ENCODE assay signal across 1 cellular context in the genomic region with DNA sequence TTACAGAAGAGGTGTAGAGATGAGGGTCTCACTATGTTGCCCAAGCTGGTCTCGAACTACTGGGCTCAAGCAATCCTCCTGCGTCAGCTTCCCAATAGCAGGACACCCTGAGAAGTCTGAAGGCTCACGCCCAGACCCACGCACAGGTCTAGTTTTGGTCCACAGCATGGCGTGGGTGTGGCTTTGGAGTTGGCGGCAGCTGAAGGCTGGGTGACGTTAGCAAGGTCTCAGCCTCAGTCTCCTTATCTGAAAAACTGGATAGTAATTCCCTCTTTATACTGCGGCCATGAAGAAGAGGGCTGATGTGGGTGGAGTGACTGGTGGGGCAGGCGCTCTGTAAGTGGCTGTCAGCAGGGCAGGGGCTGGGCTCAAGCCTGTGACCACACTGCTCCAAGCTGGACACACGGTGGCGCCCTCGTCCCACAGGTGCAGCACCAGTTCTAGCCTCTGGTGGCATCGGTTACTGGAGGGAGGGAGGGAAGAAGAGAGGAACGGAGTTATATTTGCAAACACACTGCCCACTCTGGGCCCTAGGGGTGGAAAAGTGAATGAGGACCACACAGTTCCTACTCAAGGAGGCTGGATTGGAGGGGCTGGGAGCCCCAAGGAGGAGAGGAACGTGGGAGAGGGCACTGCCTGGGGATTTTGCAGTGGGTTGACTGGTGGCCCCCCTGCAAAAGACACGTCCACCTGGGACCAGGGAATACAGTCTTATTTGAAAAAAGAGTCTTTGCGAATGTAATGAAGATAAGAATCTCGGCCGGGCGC.
TF ChIP-seq lines count a peak whose summit lies in the region.

No MANE protein-coding gene starts in this region.

TF ChIP-seq in K562, 482 proteins besides CTCF, POLR2A, EP300 and RAD21 (continues in another document):
- TF ChIP-seq, protein P1, sequence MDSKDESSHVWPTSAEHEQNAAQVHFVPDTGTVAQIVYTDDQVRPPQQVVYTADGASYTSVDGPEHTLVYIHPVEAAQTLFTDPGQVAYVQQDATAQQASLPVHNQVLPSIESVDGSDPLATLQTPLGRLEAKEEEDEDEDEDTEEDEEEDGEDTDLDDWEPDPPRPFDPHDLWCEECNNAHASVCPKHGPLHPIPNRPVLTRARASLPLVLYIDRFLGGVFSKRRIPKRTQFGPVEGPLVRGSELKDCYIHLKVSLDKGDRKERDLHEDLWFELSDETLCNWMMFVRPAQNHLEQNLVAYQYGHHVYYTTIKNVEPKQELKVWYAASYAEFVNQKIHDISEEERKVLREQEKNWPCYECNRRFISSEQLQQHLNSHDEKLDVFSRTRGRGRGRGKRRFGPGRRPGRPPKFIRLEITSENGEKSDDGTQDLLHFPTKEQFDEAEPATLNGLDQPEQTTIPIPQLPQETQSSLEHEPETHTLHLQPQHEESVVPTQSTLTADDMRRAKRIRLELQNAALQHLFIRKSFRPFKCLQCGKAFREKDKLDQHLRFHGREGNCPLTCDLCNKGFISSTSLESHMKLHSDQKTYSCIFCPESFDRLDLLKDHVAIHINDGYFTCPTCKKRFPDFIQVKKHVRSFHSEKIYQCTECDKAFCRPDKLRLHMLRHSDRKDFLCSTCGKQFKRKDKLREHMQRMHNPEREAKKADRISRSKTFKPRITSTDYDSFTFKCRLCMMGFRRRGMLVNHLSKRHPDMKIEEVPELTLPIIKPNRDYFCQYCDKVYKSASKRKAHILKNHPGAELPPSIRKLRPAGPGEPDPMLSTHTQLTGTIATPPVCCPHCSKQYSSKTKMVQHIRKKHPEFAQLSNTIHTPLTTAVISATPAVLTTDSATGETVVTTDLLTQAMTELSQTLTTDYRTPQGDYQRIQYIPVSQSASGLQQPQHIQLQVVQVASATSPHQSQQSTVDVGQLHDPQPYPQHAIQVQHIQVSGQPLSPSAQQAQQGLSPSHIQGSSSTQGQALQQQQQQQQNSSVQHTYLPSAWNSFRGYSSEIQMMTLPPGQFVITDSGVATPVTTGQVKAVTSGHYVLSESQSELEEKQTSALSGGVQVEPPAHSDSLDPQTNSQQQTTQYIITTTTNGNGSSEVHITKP (IDR thresholded peaks at IDR 0.05; ENCODE audit: partially characterized antibody), result peak; percentile 22
- TF ChIP-seq MYC (IDR thresholded peaks at IDR 0.05; ENCODE audit: low read depth, low read length) (0 out of 2 replicates have a peak, but pooled peaks have one; percentile 23), MYC (CRISPR knock-in tag; IDR thresholded peaks at IDR 0.05; ENCODE audit: borderline replicate concordance, low read depth) (no peak), CTBP1 (IDR thresholded peaks at IDR 0.05; ENCODE audit: borderline replicate concordance) (peak; percentile 83; the same call in 1 of the 2 replicates), MAZ (CRISPR knock-in tag; conservative IDR thresholded peaks at IDR 0.05 in 1 of 2, IDR thresholded peaks at IDR 0.05 in 1 of 2) (peak; percentile 47 to 64; a peak in 3 of 4 replicates), EGR1 (conservative IDR thresholded peaks at IDR 0.05) (0 out of 2 replicates have a peak, but pooled peaks have one; percentile 26), RCOR1 (IDR thresholded peaks at IDR 0.05; ENCODE audit: borderline replicate concordance in 1 of 2, low read depth in 2 of 2, low read length in 2 of 2) (0 out of 4 replicates have a peak, but pooled peaks of 1 of the 2 experiments have one; percentile 37), PTBP1 (IDR thresholded peaks at IDR 0.05; ENCODE audit: low read depth, low read length) (no peak), SP1 (CRISPR knock-in tag; IDR thresholded peaks at IDR 0.05) (peak; percentile 52; the same call in 1 of the 2 replicates), ZNF644 (tag; IDR thresholded peaks at IDR 0.05; ENCODE audit: low read depth) (no peak), ARID2 (IDR thresholded peaks at IDR 0.05) (peak; percentile 81), HMG20A (CRISPR knock-in tag; conservative IDR thresholded peaks at IDR 0.05) (no peak), KAT8 (IDR thresholded peaks at IDR 0.05; ENCODE audit: low read depth) (no peak), XRCC5 (IDR thresholded peaks at IDR 0.05; ENCODE audit: low read depth, low read length) (0 out of 2 replicates have a peak, but pooled peaks have one; percentile 84), RB1 (IDR thresholded peaks at IDR 0.05; ENCODE audit: low read depth) (peak; percentile 46; the same call in 1 of the 2 replicates)
- TF ChIP-seq, protein P2, sequence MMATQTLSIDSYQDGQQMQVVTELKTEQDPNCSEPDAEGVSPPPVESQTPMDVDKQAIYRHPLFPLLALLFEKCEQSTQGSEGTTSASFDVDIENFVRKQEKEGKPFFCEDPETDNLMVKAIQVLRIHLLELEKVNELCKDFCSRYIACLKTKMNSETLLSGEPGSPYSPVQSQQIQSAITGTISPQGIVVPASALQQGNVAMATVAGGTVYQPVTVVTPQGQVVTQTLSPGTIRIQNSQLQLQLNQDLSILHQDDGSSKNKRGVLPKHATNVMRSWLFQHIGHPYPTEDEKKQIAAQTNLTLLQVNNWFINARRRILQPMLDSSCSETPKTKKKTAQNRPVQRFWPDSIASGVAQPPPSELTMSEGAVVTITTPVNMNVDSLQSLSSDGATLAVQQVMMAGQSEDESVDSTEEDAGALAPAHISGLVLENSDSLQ (IDR thresholded peaks at IDR 0.05), result peak; percentile 71
- TF ChIP-seq, protein P3, sequence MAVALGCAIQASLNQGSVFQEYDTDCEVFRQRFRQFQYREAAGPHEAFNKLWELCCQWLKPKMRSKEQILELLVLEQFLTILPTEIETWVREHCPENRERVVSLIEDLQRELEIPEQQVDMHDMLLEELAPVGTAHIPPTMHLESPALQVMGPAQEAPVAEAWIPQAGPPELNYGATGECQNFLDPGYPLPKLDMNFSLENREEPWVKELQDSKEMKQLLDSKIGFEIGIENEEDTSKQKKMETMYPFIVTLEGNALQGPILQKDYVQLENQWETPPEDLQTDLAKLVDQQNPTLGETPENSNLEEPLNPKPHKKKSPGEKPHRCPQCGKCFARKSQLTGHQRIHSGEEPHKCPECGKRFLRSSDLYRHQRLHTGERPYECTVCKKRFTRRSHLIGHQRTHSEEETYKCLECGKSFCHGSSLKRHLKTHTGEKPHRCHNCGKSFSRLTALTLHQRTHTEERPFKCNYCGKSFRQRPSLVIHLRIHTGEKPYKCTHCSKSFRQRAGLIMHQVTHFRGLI (CRISPR knock-in tag; IDR thresholded peaks at IDR 0.05), result no peak
- TF ChIP-seq, protein P4, sequence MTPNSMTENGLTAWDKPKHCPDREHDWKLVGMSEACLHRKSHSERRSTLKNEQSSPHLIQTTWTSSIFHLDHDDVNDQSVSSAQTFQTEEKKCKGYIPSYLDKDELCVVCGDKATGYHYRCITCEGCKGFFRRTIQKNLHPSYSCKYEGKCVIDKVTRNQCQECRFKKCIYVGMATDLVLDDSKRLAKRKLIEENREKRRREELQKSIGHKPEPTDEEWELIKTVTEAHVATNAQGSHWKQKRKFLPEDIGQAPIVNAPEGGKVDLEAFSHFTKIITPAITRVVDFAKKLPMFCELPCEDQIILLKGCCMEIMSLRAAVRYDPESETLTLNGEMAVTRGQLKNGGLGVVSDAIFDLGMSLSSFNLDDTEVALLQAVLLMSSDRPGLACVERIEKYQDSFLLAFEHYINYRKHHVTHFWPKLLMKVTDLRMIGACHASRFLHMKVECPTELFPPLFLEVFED (CRISPR knock-in tag; conservative IDR thresholded peaks at IDR 0.05), result no peak
- TF ChIP-seq, protein P5, sequence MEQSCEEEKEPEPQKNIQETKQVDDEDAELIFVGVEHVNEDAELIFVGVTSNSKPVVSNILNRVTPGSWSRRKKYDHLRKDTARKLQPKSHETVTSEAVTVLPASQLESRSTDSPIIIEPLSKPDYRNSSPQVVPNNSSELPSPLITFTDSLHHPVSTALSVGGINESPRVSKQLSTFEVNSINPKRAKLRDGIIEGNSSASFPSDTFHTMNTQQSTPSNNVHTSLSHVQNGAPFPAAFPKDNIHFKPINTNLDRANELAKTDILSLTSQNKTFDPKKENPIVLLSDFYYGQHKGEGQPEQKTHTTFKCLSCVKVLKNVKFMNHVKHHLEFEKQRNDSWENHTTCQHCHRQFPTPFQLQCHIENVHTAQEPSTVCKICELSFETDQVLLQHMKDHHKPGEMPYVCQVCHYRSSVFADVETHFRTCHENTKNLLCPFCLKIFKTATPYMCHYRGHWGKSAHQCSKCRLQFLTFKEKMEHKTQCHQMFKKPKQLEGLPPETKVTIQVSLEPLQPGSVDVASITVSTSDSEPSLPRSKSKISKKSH (CRISPR knock-in tag; IDR thresholded peaks at IDR 0.05), result no peak
- TF ChIP-seq, protein P6, sequence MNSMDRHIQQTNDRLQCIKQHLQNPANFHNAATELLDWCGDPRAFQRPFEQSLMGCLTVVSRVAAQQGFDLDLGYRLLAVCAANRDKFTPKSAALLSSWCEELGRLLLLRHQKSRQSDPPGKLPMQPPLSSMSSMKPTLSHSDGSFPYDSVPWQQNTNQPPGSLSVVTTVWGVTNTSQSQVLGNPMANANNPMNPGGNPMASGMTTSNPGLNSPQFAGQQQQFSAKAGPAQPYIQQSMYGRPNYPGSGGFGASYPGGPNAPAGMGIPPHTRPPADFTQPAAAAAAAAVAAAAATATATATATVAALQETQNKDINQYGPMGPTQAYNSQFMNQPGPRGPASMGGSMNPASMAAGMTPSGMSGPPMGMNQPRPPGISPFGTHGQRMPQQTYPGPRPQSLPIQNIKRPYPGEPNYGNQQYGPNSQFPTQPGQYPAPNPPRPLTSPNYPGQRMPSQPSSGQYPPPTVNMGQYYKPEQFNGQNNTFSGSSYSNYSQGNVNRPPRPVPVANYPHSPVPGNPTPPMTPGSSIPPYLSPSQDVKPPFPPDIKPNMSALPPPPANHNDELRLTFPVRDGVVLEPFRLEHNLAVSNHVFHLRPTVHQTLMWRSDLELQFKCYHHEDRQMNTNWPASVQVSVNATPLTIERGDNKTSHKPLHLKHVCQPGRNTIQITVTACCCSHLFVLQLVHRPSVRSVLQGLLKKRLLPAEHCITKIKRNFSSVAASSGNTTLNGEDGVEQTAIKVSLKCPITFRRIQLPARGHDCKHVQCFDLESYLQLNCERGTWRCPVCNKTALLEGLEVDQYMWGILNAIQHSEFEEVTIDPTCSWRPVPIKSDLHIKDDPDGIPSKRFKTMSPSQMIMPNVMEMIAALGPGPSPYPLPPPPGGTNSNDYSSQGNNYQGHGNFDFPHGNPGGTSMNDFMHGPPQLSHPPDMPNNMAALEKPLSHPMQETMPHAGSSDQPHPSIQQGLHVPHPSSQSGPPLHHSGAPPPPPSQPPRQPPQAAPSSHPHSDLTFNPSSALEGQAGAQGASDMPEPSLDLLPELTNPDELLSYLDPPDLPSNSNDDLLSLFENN (IDR thresholded peaks at IDR 0.05; ENCODE audit: low read depth in 2 of 2, low read length in 2 of 2), result no peak
- TF ChIP-seq, protein P7, sequence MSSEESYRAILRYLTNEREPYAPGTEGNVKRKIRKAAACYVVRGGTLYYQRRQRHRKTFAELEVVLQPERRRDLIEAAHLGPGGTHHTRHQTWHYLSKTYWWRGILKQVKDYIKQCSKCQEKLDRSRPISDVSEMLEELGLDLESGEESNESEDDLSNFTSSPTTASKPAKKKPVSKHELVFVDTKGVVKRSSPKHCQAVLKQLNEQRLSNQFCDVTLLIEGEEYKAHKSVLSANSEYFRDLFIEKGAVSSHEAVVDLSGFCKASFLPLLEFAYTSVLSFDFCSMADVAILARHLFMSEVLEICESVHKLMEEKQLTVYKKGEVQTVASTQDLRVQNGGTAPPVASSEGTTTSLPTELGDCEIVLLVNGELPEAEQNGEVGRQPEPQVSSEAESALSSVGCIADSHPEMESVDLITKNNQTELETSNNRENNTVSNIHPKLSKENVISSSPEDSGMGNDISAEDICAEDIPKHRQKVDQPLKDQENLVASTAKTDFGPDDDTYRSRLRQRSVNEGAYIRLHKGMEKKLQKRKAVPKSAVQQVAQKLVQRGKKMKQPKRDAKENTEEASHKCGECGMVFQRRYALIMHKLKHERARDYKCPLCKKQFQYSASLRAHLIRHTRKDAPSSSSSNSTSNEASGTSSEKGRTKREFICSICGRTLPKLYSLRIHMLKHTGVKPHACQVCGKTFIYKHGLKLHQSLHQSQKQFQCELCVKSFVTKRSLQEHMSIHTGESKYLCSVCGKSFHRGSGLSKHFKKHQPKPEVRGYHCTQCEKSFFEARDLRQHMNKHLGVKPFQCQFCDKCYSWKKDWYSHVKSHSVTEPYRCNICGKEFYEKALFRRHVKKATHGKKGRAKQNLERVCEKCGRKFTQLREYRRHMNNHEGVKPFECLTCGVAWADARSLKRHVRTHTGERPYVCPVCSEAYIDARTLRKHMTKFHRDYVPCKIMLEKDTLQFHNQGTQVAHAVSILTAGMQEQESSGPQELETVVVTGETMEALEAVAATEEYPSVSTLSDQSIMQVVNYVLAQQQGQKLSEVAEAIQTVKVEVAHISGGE (CRISPR knock-in tag; IDR thresholded peaks at IDR 0.05), result 0 out of 6 replicates have a peak, but pooled peaks of 1 of the 3 experiments have one; percentile 16
- TF ChIP-seq, protein P8, sequence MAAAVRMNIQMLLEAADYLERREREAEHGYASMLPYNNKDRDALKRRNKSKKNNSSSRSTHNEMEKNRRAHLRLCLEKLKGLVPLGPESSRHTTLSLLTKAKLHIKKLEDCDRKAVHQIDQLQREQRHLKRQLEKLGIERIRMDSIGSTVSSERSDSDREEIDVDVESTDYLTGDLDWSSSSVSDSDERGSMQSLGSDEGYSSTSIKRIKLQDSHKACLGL (CRISPR knock-in tag; IDR thresholded peaks at IDR 0.05; ENCODE audit: borderline replicate concordance, poor library complexity, severe bottlenecking), result no peak
- TF ChIP-seq, protein P9, sequence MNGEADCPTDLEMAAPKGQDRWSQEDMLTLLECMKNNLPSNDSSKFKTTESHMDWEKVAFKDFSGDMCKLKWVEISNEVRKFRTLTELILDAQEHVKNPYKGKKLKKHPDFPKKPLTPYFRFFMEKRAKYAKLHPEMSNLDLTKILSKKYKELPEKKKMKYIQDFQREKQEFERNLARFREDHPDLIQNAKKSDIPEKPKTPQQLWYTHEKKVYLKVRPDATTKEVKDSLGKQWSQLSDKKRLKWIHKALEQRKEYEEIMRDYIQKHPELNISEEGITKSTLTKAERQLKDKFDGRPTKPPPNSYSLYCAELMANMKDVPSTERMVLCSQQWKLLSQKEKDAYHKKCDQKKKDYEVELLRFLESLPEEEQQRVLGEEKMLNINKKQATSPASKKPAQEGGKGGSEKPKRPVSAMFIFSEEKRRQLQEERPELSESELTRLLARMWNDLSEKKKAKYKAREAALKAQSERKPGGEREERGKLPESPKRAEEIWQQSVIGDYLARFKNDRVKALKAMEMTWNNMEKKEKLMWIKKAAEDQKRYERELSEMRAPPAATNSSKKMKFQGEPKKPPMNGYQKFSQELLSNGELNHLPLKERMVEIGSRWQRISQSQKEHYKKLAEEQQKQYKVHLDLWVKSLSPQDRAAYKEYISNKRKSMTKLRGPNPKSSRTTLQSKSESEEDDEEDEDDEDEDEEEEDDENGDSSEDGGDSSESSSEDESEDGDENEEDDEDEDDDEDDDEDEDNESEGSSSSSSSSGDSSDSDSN (IDR thresholded peaks at IDR 0.05; ENCODE audit: borderline replicate concordance in 1 of 2, low read depth in 2 of 2, low read length in 2 of 2), result 0 out of 4 replicates have a peak, but pooled peaks of 1 of the 2 experiments have one; percentile 21
- TF ChIP-seq, protein P10, sequence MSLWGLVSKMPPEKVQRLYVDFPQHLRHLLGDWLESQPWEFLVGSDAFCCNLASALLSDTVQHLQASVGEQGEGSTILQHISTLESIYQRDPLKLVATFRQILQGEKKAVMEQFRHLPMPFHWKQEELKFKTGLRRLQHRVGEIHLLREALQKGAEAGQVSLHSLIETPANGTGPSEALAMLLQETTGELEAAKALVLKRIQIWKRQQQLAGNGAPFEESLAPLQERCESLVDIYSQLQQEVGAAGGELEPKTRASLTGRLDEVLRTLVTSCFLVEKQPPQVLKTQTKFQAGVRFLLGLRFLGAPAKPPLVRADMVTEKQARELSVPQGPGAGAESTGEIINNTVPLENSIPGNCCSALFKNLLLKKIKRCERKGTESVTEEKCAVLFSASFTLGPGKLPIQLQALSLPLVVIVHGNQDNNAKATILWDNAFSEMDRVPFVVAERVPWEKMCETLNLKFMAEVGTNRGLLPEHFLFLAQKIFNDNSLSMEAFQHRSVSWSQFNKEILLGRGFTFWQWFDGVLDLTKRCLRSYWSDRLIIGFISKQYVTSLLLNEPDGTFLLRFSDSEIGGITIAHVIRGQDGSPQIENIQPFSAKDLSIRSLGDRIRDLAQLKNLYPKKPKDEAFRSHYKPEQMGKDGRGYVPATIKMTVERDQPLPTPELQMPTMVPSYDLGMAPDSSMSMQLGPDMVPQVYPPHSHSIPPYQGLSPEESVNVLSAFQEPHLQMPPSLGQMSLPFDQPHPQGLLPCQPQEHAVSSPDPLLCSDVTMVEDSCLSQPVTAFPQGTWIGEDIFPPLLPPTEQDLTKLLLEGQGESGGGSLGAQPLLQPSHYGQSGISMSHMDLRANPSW (CRISPR knock-in tag; IDR thresholded peaks at IDR 0.05), result no peak
